Comparison of ENCODE assay signal across 42 cellular contexts in genomic region chr4:155855897-155856296, GRCh38. TPM values are rescaled to one million over a fixed set of nuclear protein-coding genes. Genes with fewer than 3 reads are reported as not detected.
"Had no signal": no experiment of that assay in that cellular context is flagged by ENCODE, and none has a peak within 500 bp of the region (broad histone marks: within the 10 kb centered on the region; RNA-seq: fewer than 3 reads in every experiment).

No MANE protein-coding gene starts in this region.

- DNase-seq: activated CD4-positive, alpha-beta memory T cell treated with anti-CD3 and anti-CD28 coated beads, Interleukin-2, amount 10 ng/mL, durations not matched to agents 7 days and 5 days; activated CD4-positive, alpha-beta T cell treated with anti-CD3 and anti-CD28 coated beads for 1 hour; activated CD4-positive, alpha-beta T cell treated with anti-CD3 and anti-CD28 coated beads for 48 hours; activated CD4-positive, CD25-positive, alpha-beta regulatory T cell; activated CD8-positive, alpha-beta memory T cell treated with anti-CD3 and anti-CD28 coated beads for 24 hours; activated CD8-positive, alpha-beta memory T cell treated with anti-CD3 and anti-CD28 coated beads, Interleukin-2, amount 10 ng/mL, durations not matched to agents 7 days and 5 days; activated CD8-positive, alpha-beta memory T cell treated with anti-CD3 and anti-CD28 coated beads, Interleukin-2, amount 50 U/mL, for 48 hours; activated effector memory CD4-positive, alpha-beta T cell treated with anti-CD3 and anti-CD28 coated beads, Interleukin-2, amount 50 U/mL, for 16 hours; activated naive CD4-positive, alpha-beta T cell; activated naive CD4-positive, alpha-beta T cell treated with anti-CD3 and anti-CD28 coated beads, Interleukin-2, amount 50 U/mL, for 16 hours; activated naive CD8-positive, alpha-beta T cell treated with anti-CD3 and anti-CD28 coated beads for 36 hours; activated T-cell treated with anti-CD3 and anti-CD28 coated beads, Interleukin-2, amount 50 U/mL, for 1 hour; activated T-cell treated with anti-CD3 and anti-CD28 coated beads, Interleukin-2, amount 50 U/mL, for 72 hours; amniotic stem cell; aorta; brain microvascular endothelial cell; Kasumi-1; KBM-7; MM.1S; MV-4-11; NCI-H1092; NCI-H1436 treated with DMSO at 0.1 percent for 48 hours; NCI-H1694 treated with DMSO at 0.1 percent for 48 hours; NCI-H2029; NCI-H510A; NCI-H526; NCI-H748 treated with DMSO at 0.1 percent for 48 hours; NK-92 treated with Interleukin-12 subunit alpha and Interleukin-12 subunit beta, amount 100 ng/mL, for 24 hours; PC-3; Peyer's patch; SIG-M5; SW 1271; T-helper 1 cell; T-helper 2 cell; T-helper 9 cell; WERI-Rb-1 had no signal

- H3K36me3 Mint-ChIP-seq: activated CD8-positive, alpha-beta memory T cell treated with anti-CD3 and anti-CD28 coated beads, Interleukin-2, amount 10 ng/mL, durations not matched to agents 7 days and 5 days; activated naive CD8-positive, alpha-beta T cell treated with anti-CD3 and anti-CD28 coated beads for 36 hours had no signal

- H3K36me3 ChIP-seq: brain microvascular endothelial cell, cardiac muscle cell, Peyer's patch, WERI-Rb-1 had no signal

- H3K4me1 ChIP-seq: Peyer's patch had no signal

- H3K9me3 Mint-ChIP-seq: activated CD4-positive, alpha-beta memory T cell treated with anti-CD3 and anti-CD28 coated beads, Interleukin-2, amount 10 ng/mL, durations not matched to agents 7 days and 5 days; activated naive CD8-positive, alpha-beta T cell treated with anti-CD3 and anti-CD28 coated beads for 36 hours; activated T-cell treated with anti-CD3 and anti-CD28 coated beads, Interleukin-2, amount 50 U/mL, for 72 hours; activated T-helper 17 cell treated with anti-CD3 and anti-CD28 coated beads, Interleukin-2, amount 50 U/mL, for 72 hours; central memory CD8-positive, alpha-beta T cell had no signal

- H3K4me3 ChIP-seq: cardiac muscle cell, Peyer's patch had no signal

- H3K27ac ChIP-seq: brain microvascular endothelial cell, cardiac muscle cell, Peyer's patch, RWPE1, WERI-Rb-1 had no signal

- H3K27ac Mint-ChIP-seq: activated CD4-positive, alpha-beta memory T cell treated with anti-CD3 and anti-CD28 coated beads, Interleukin-2, amount 10 ng/mL, durations not matched to agents 7 days and 5 days; activated CD8-positive, alpha-beta memory T cell treated with anti-CD3 and anti-CD28 coated beads, Interleukin-2, amount 10 ng/mL, durations not matched to agents 7 days and 5 days; activated naive CD8-positive, alpha-beta T cell treated with anti-CD3 and anti-CD28 coated beads for 36 hours; activated T-cell treated with anti-CD3 and anti-CD28 coated beads, Interleukin-2, amount 50 U/mL, for 72 hours; activated T-helper 17 cell treated with anti-CD3 and anti-CD28 coated beads, Interleukin-2, amount 50 U/mL, for 72 hours had no signal

- H3K27me3 Mint-ChIP-seq: central memory CD8-positive, alpha-beta T cell had no signal

- H3K27me3 ChIP-seq: brain microvascular endothelial cell, cardiac muscle cell, Peyer's patch had no signal

- H3K9me3 ChIP-seq: Peyer's patch had no signal

- H3K4me3 Mint-ChIP-seq: activated CD4-positive, alpha-beta memory T cell treated with anti-CD3 and anti-CD28 coated beads, Interleukin-2, amount 10 ng/mL, durations not matched to agents 7 days and 5 days; activated CD8-positive, alpha-beta memory T cell treated with anti-CD3 and anti-CD28 coated beads, Interleukin-2, amount 10 ng/mL, durations not matched to agents 7 days and 5 days; activated naive CD8-positive, alpha-beta T cell treated with anti-CD3 and anti-CD28 coated beads for 36 hours; activated T-cell treated with anti-CD3 and anti-CD28 coated beads, Interleukin-2, amount 50 U/mL, for 72 hours; activated T-helper 17 cell treated with anti-CD3 and anti-CD28 coated beads, Interleukin-2, amount 50 U/mL, for 72 hours; central memory CD8-positive, alpha-beta T cell had no signal

- H3K4me1 Mint-ChIP-seq: activated CD4-positive, alpha-beta memory T cell treated with anti-CD3 and anti-CD28 coated beads, Interleukin-2, amount 10 ng/mL, durations not matched to agents 7 days and 5 days; activated CD8-positive, alpha-beta memory T cell treated with anti-CD3 and anti-CD28 coated beads, Interleukin-2, amount 10 ng/mL, durations not matched to agents 7 days and 5 days; activated naive CD8-positive, alpha-beta T cell treated with anti-CD3 and anti-CD28 coated beads for 36 hours; activated T-helper 17 cell treated with anti-CD3 and anti-CD28 coated beads, Interleukin-2, amount 50 U/mL, for 72 hours; central memory CD8-positive, alpha-beta T cell had no signal

RNA-seq across cellular contexts. Expression of gene ASIC5, which starts 10.2 kb away (rescaled TPM):
- total RNA-seq: activated CD4-positive, alpha-beta memory T cell treated with anti-CD3 and anti-CD28 coated beads, Interleukin-2, amount 10 ng/mL, durations not matched to agents 7 days and 5 days; activated CD8-positive, alpha-beta memory T cell treated with anti-CD3 and anti-CD28 coated beads, Interleukin-2, amount 10 ng/mL, durations not matched to agents 7 days and 5 days; activated naive CD8-positive, alpha-beta T cell treated with anti-CD3 and anti-CD28 coated beads for 36 hours; activated T-cell treated with anti-CD3 and anti-CD28 coated beads, Interleukin-2, amount 50 U/mL, for 72 hours; activated T-helper 17 cell treated with anti-CD3 and anti-CD28 coated beads, Interleukin-2, amount 50 U/mL, for 72 hours; aorta; cardiac muscle cell; PC-3; Peyer's patch; Right ventricle myocardium inferior; SK-MEL-5 had no signal

RNA-seq across cellular contexts. Expression of gene TDO2, which starts 47.6 kb away (rescaled TPM):
- total RNA-seq: activated CD4-positive, alpha-beta memory T cell treated with anti-CD3 and anti-CD28 coated beads, Interleukin-2, amount 10 ng/mL, durations not matched to agents 7 days and 5 days; activated CD8-positive, alpha-beta memory T cell treated with anti-CD3 and anti-CD28 coated beads, Interleukin-2, amount 10 ng/mL, durations not matched to agents 7 days and 5 days; activated T-helper 17 cell treated with anti-CD3 and anti-CD28 coated beads, Interleukin-2, amount 50 U/mL, for 72 hours; PC-3; Right ventricle myocardium inferior had no signal
